ENCODE assay signal across 8 cellular contexts in genomic region chr19:17847538-17848366, GRCh38. TPM values are rescaled to one million over a fixed set of nuclear protein-coding genes. Genes with fewer than 3 reads are reported as not detected.
DNase-seq lines count a peak whose midpoint lies in the region; ATAC-seq and TF ChIP-seq lines count a peak whose summit lies in the region.

Gene JAK3, minus strand, starts transcription at chr19:17847982. Its CDS starts 3,565 bp downstream, at chr19:17844417.

- peaks cover 0 to 2% (median 0%) of the 10 kb centered on the region in 7 donors for H3K9me3 Mint-ChIP-seq in CD14-positive monocyte
- no peaks in the 10 kb centered on the region for H3K9me3 Mint-ChIP-seq in activated T-cell treated with anti-CD3 and anti-CD28 coated beads, Interleukin-2, amount 50 U/mL, for 72 hours

- no peaks in the 10 kb centered on the region for H3K9me3 ChIP-seq in fibroblast of lung (ENCODE audit: control insufficient read depth, insufficient read depth, low read depth, low read length)
- H3K9me3 ChIP-seq in neural cell (ENCODE audit: low read length), result no peaks in the 10 kb centered on the region

- H4K20me1 ChIP-seq in fibroblast of lung (ENCODE audit: control insufficient read depth, extremely low read depth, insufficient read depth, low read length) (no peaks in the 10 kb centered on the region), neural cell (ENCODE audit: insufficient read depth) (no peaks in the 10 kb centered on the region)

- H3K27ac ChIP-seq in fibroblast of lung (ENCODE audit: insufficient read depth, low read length) (no peak within 1 kb of the TSS), neural cell (ENCODE audit: low read length) (no peak within 1 kb of the TSS)

- peak within 1 kb of the TSS; percentile 60 for H2AFZ ChIP-seq in fibroblast of lung (ENCODE audit: low read length)
- H2AFZ ChIP-seq in neural cell (ENCODE audit: low read depth, low read length), result no peak within 1 kb of the TSS

- peak within 1 kb of the TSS; percentile 82 to 90 for H3K4me3 Mint-ChIP-seq in CD14-positive monocyte
- H3K4me3 Mint-ChIP-seq in activated T-cell treated with anti-CD3 and anti-CD28 coated beads, Interleukin-2, amount 50 U/mL, for 72 hours, result peak within 1 kb of the TSS; percentile 85 to 89

- H3K4me2 ChIP-seq in fibroblast of lung (ENCODE audit: extremely low read depth, insufficient read depth, low read length), result peak within 1 kb of the TSS; percentile 4
- H3K4me2 ChIP-seq in neural cell (ENCODE audit: low read length), result no peak within 1 kb of the TSS

- no peak for TF ChIP-seq EP300 in neural cell (conservative IDR thresholded peaks at IDR 0.05; ENCODE audit: poor library complexity, severe bottlenecking)

- TF ChIP-seq CTCF in CD14-positive monocyte (IDR thresholded peaks at IDR 0.05) (no peak), fibroblast of lung (conservative IDR thresholded peaks at IDR 0.05 in 1 of 2, IDR thresholded peaks at IDR 0.05 in 1 of 2; ENCODE audit: low read depth in 1 of 2, low read length in 2 of 2) (no peak), neural cell (IDR thresholded peaks at IDR 0.05; ENCODE audit: poor library complexity, severe bottlenecking) (no peak)

- H3K4me1 Mint-ChIP-seq in CD14-positive monocyte, result peaks cover 78% of the 10 kb centered on the region
- peaks cover 75% of the 10 kb centered on the region for H3K4me1 Mint-ChIP-seq in activated T-cell treated with anti-CD3 and anti-CD28 coated beads, Interleukin-2, amount 50 U/mL, for 72 hours (ENCODE audit: low read depth)

- H3K79me2 ChIP-seq in fibroblast of lung (ENCODE audit: control insufficient read depth, insufficient read depth, low read length), result no peaks in the 10 kb centered on the region
- H3K79me2 ChIP-seq in neural cell (replicated peaks; ENCODE audit: insufficient read depth, low read length), result no peaks in the 10 kb centered on the region

- no peaks in the 10 kb centered on the region for H3F3A ChIP-seq in neural cell (ENCODE audit: insufficient read depth, low read length, poor library complexity, severe bottlenecking)

- no peaks in the 10 kb centered on the region for H3K9me2 ChIP-seq in neural cell (ENCODE audit: insufficient read depth, low read length)

- TF ChIP-seq RAD21 in neural cell (conservative IDR thresholded peaks at IDR 0.05), result no peak

- H3K4me3 ChIP-seq in fibroblast of lung (replicated peaks in 1 of 4; ENCODE audit: control extremely low read depth in 1 of 4, insufficient read depth in 1 of 4, low read depth in 3 of 4, low read length in 4 of 4) (peak within 1 kb of the TSS in 2 of 4 experiments; percentile 16 to 46), neural cell (ENCODE audit: low read length) (peak within 1 kb of the TSS; percentile 48)

- H3K27me3 Mint-ChIP-seq in CD14-positive monocyte (ENCODE audit: low read depth in 3 of 3), result peaks cover 0 to 5% (median 3%) of the 10 kb centered on the region in 3 donors
- no peaks in the 10 kb centered on the region for H3K27me3 Mint-ChIP-seq in activated T-cell treated with anti-CD3 and anti-CD28 coated beads, Interleukin-2, amount 50 U/mL, for 72 hours (ENCODE audit: low read depth)

- peak; percentile 68 for DNase-seq in CD14-positive monocyte (ENCODE audit: low spot score)
- peak; percentile 36 for DNase-seq in NOMO-1 treated with DMSO at 0.1 percent for 48 hours (lab: John Stamatoyannopoulos, UW; ENCODE audit: unreplicated experiment)
- peak; percentile 92 to 94 for DNase-seq in activated T-cell treated with anti-CD3 and anti-CD28 coated beads, Interleukin-2, amount 50 U/mL, for 72 hours
- DNase-seq in fibroblast of lung (ENCODE audit: low read depth in 2 of 2), result peak; percentile 52 to 62
- peak; percentile 91 for DNase-seq in stimulated activated naive CD4-positive, alpha-beta T cell treated with Interleukin-2 at 50 U/mL for 16 hours (lab: John Stamatoyannopoulos, UW)
- no peak for DNase-seq in NCI-H2107 (lab: John Stamatoyannopoulos, UW)

- H3K27me3 ChIP-seq in fibroblast of lung (ENCODE audit: control insufficient read depth, insufficient read depth, low read length) (no peaks in the 10 kb centered on the region), neural cell (ENCODE audit: insufficient read depth, low read depth, low read length) (no peaks in the 10 kb centered on the region)

- H3K4me1 ChIP-seq in fibroblast of lung (ENCODE audit: control insufficient read depth, extremely low read depth, insufficient read depth, low read length), result no peaks in the 10 kb centered on the region

- H3K9ac ChIP-seq in fibroblast of lung (ENCODE audit: insufficient read depth, low read length) (peak within 1 kb of the TSS; percentile 25), neural cell (ENCODE audit: low read length) (peak within 1 kb of the TSS; percentile 48)

- peak within 1 kb of the TSS; percentile 79 to 98 (median 85) for H3K27ac Mint-ChIP-seq in CD14-positive monocyte
- peak within 1 kb of the TSS; percentile 92 for H3K27ac Mint-ChIP-seq in activated T-cell treated with anti-CD3 and anti-CD28 coated beads, Interleukin-2, amount 50 U/mL, for 72 hours

- H3K36me3 ChIP-seq in fibroblast of lung (ENCODE audit: control insufficient read depth, insufficient read depth, low read length) (no peaks in the 10 kb centered on the region), neural cell (ENCODE audit: insufficient read depth, low read length) (no peaks in the 10 kb centered on the region)

- peak; percentile 45 for ATAC-seq in GM21515 (IDR thresholded peaks at IDR 0.05; ENCODE audit: unreplicated experiment)
- peak; percentile 88 to 91 for ATAC-seq in activated T-cell treated with anti-CD3 and anti-CD28 coated beads, Interleukin-2, amount 50 U/mL, for 72 hours (replicated peaks in 1 of 2)

- intact Hi-C loops in CD14-positive monocyte (cut with micrococcal nuclease), result no loop called here

- peaks cover 13 to 18% of the 10 kb centered on the region in 2 donors for H3K36me3 Mint-ChIP-seq in CD14-positive monocyte
- peaks cover 14 to 23% of the 10 kb centered on the region in 2 donors for H3K36me3 Mint-ChIP-seq in activated T-cell treated with anti-CD3 and anti-CD28 coated beads, Interleukin-2, amount 50 U/mL, for 72 hours (ENCODE audit: insufficient read depth in 2 of 2)

TF ChIP-seq in neural cell, 6 proteins besides CTCF, POLR2A, EP300 and RAD21:
- TF ChIP-seq SMC3 (conservative IDR thresholded peaks at IDR 0.05; ENCODE audit: poor library complexity) (no peak), MXI1 (conservative IDR thresholded peaks at IDR 0.05; ENCODE audit: poor library complexity, severe bottlenecking) (no peak), EZH2 (IDR thresholded peaks at IDR 0.05; ENCODE audit: borderline replicate concordance, insufficient read depth, low read length, poor library complexity, severe bottlenecking) (no peak), POLR2AphosphoS5 (IDR thresholded peaks at IDR 0.05) (no peak), REST (IDR thresholded peaks at IDR 0.05; ENCODE audit: borderline replicate concordance) (no peak), TAF1 (IDR thresholded peaks at IDR 0.05; ENCODE audit: low read depth) (no peak)

RNA-seq across cellular contexts. Expression of gene JAK3, which starts in this region (rescaled TPM):
- polyA plus RNA-seq in CD14-positive monocyte (10 to 100 TPM; 13.8 to 34.0 TPM), fibroblast of lung (0.26 and 1.1 TPM in 2 replicates), neural cell (0.04 and 0.11 TPM in 2 replicates)
- 100 to 1,000 TPM; 235 to 247 TPM for total RNA-seq in activated T-cell treated with anti-CD3 and anti-CD28 coated beads, Interleukin-2, amount 50 U/mL, for 72 hours
- 1.2 and 1.3 TPM in 2 replicates for total RNA-seq in fibroblast of lung
- 0.46 and 1.2 TPM in 2 replicates for polyA plus RNA-seq in fibroblast of lung (2012)
- polyA minus RNA-seq in fibroblast of lung (ENCODE audit: low replicate concordance) (2.9 and 6.4 TPM in 2 replicates), neural cell (0.12 and 0.24 TPM in 2 replicates)

Comparison
In these comparisons a context has a peak if more than half of its experiments do, and no peak if none do; other contexts are left out.
1. RNA of gene JAK3 (total RNA-seq): 235 to 247 TPM in activated T-cell treated with anti-CD3 and anti-CD28 coated beads, Interleukin-2, amount 50 U/mL, for 72 hours; 1.2 to 1.3 TPM in fibroblast of lung; every median in the first group is over 100 times any median in the second.
2. RNA of gene JAK3 (polyA plus RNA-seq): 13.8 to 34.0 TPM in CD14-positive monocyte; 0.26 to 1.2 TPM in fibroblast of lung and 0.04 to 0.11 TPM in neural cell; every median in the first group is over 4 times any median in the second.